ENCODE assay signal across 8 cellular contexts in the genomic region with DNA sequence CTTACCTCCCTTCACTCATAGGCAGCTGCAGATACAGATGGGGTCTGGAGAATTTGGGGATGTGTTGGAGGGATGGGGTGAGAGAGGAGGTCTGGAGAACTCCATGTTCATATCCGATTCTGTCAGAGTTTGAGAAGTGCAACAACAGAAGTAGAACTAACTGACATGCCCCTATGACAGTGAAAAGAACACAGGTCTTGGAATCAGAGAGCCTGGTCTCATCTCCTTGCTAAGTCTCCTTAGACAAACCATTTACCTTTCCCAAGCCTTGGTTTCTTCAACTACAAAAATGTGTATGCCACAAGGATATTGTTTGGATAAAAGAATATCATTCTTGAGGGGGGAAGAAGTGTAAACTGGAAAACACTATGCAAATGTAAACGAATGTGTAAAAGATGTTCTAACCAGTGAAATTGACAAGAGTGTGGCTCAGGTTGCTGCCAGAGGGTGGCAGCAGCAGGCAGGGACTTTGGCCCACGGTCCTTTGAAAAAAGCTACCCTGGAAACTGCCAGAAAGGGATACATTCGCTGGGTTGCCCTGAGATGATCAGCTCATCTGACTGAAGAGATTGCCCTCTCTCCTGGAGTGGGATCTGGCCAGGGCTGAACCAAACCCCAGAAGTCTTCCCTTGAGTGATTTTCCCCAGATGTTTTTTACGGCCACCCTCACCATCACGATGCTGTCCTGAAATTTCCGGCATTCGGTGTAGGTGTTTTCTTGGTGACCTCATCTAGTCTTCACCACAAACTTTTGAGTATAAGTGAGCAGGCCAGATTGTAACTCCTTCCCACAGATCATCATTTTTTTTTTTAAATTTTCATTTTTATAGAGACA. TPM values are rescaled to one million over a fixed set of nuclear protein-coding genes. Genes with fewer than 3 reads are reported as not detected.
A peak's percentile ranks its signal among the peaks of the same experiment; 100 is the strongest.
DNase-seq lines count a peak whose midpoint lies in the region; ATAC-seq and TF ChIP-seq lines count a peak whose summit lies in the region.

No MANE protein-coding gene starts in this region.

- BruUV-seq in Caco-2 (replicated peaks; lab: Mats Ljungman, UMichigan): no TSS peak

- intact Hi-C loops in Caco-2 (cut with micrococcal nuclease; ENCODE audit: unreplicated experiment) (loop anchor here (1.0 to 5.0 kb wide), 3 partner anchors 80 to 165 kb away; a partner anchor contains a TSS), Right ventricle myocardium superior (cut with DNase I) (loop anchor here (5.0 kb wide), 1 partner anchor 315 kb away; no protein-coding TSS in a partner anchor)

- no peaks in the 10 kb centered on the region for H3K4me1 ChIP-seq in Caco-2

- H3K36me3 ChIP-seq in Caco-2 (ENCODE audit: control insufficient read depth, insufficient read depth, low read length): no peaks in the 10 kb centered on the region

- no peaks in the 10 kb centered on the region for H3K27me3 ChIP-seq in Caco-2 (replicated peaks; ENCODE audit: control insufficient read depth, insufficient read depth, low read length)

- no peak overlapping the region for H3K4me3 Mint-ChIP-seq in Caco-2 (ENCODE audit: unreplicated experiment)
- peak overlapping the region; percentile 78 for H3K4me3 Mint-ChIP-seq in activated naive CD4-positive, alpha-beta T cell treated with anti-CD3 and anti-CD28 coated beads, Interleukin-2, amount 50 U/mL, for 24 hours

- no peaks in the 10 kb centered on the region for H3K36me3 Mint-ChIP-seq in Caco-2 (ENCODE audit: insufficient read depth, unreplicated experiment)
- H3K36me3 Mint-ChIP-seq in activated naive CD4-positive, alpha-beta T cell treated with anti-CD3 and anti-CD28 coated beads, Interleukin-2, amount 50 U/mL, for 24 hours: peaks cover 9% of the 10 kb centered on the region

- peaks cover 18% of the 10 kb centered on the region for H3K9me3 Mint-ChIP-seq in Caco-2 (ENCODE audit: unreplicated experiment)
- peaks cover 8% of the 10 kb centered on the region for H3K9me3 Mint-ChIP-seq in activated naive CD4-positive, alpha-beta T cell treated with anti-CD3 and anti-CD28 coated beads, Interleukin-2, amount 50 U/mL, for 24 hours

- DNase-seq in Caco-2 (peak in 1 of 2 experiments; percentile 50), Right ventricle myocardium superior (peak; percentile 62), retina (peak; percentile 74), cerebellar nuclear complex (lab: John Stamatoyannopoulos, UW) (no peak)

- POLR2A ChIA-PET in Caco-2 (lab: Charles Lee): no interaction called here

- TF ChIP-seq CTCF in Caco-2 (IDR thresholded peaks at IDR 0.05; ENCODE audit: insufficient read depth in 1 of 2, low read depth in 1 of 2, low read length in 1 of 2, severe bottlenecking in 1 of 2, unreplicated experiment in 1 of 2): peak; percentile 57 to 71
- TF ChIP-seq CTCF in LNCAP (IDR thresholded peaks at IDR 0.05): peak; percentile 90

- H3K27ac Mint-ChIP-seq in Caco-2 (ENCODE audit: unreplicated experiment): no peak overlapping the region
- peak overlapping the region; percentile 100 for H3K27ac Mint-ChIP-seq in activated naive CD4-positive, alpha-beta T cell treated with anti-CD3 and anti-CD28 coated beads, Interleukin-2, amount 50 U/mL, for 24 hours

- H3K27me3 Mint-ChIP-seq in Caco-2 (ENCODE audit: insufficient read depth, unreplicated experiment): no peaks in the 10 kb centered on the region
- H3K27me3 Mint-ChIP-seq in activated naive CD4-positive, alpha-beta T cell treated with anti-CD3 and anti-CD28 coated beads, Interleukin-2, amount 50 U/mL, for 24 hours: no peaks in the 10 kb centered on the region

- no peaks in the 10 kb centered on the region for H3K4me1 Mint-ChIP-seq in Caco-2 (ENCODE audit: low read depth, unreplicated experiment)
- peaks cover 58% of the 10 kb centered on the region for H3K4me1 Mint-ChIP-seq in activated naive CD4-positive, alpha-beta T cell treated with anti-CD3 and anti-CD28 coated beads, Interleukin-2, amount 50 U/mL, for 24 hours

- H3K4me3 ChIP-seq in Caco-2 (ENCODE audit: low read depth, low read length): no peak overlapping the region

- H3K9me3 ChIP-seq in Caco-2: no peaks in the 10 kb centered on the region

- ATAC-seq in GM21447 (IDR thresholded peaks at IDR 0.05; ENCODE audit: unreplicated experiment): peak; percentile 32
- peak; percentile 86 for ATAC-seq in SK-N-SH treated with all-trans-retinoic acid at 6 μM for 48 hours
- peak; percentile 82 for ATAC-seq in Right ventricle myocardium superior (ENCODE audit: poor library complexity)

- CTCF ChIA-PET in Caco-2 (lab: Charles Lee): interaction anchor here (0.5 to 1.6 kb wide), 12 partner anchors 62 to 1012 kb away, joined by 3 to 12 read pairs (median 4); a partner anchor contains a TSS

TF ChIP-seq in SK-N-SH treated with all-trans-retinoic acid at 6 μM for 48 hours, 23 proteins besides CTCF, POLR2A, EP300 and RAD21:
- TF ChIP-seq ESRRG (CRISPR knock-in tag; IDR thresholded peaks at IDR 0.05) (no peak), ARNTL (CRISPR knock-in tag; IDR thresholded peaks at IDR 0.05; ENCODE audit: borderline replicate concordance, low read depth) (no peak), OSR1 (CRISPR knock-in tag; IDR thresholded peaks at IDR 0.05) (no peak), ZNF565 (CRISPR knock-in tag; conservative IDR thresholded peaks at IDR 0.05; ENCODE audit: low read depth) (no peak), BACH2 (CRISPR knock-in tag; IDR thresholded peaks at IDR 0.05; ENCODE audit: borderline replicate concordance) (no peak), ISL1 (CRISPR knock-in tag; IDR thresholded peaks at IDR 0.05) (no peak)
- TF ChIP-seq, protein P1, sequence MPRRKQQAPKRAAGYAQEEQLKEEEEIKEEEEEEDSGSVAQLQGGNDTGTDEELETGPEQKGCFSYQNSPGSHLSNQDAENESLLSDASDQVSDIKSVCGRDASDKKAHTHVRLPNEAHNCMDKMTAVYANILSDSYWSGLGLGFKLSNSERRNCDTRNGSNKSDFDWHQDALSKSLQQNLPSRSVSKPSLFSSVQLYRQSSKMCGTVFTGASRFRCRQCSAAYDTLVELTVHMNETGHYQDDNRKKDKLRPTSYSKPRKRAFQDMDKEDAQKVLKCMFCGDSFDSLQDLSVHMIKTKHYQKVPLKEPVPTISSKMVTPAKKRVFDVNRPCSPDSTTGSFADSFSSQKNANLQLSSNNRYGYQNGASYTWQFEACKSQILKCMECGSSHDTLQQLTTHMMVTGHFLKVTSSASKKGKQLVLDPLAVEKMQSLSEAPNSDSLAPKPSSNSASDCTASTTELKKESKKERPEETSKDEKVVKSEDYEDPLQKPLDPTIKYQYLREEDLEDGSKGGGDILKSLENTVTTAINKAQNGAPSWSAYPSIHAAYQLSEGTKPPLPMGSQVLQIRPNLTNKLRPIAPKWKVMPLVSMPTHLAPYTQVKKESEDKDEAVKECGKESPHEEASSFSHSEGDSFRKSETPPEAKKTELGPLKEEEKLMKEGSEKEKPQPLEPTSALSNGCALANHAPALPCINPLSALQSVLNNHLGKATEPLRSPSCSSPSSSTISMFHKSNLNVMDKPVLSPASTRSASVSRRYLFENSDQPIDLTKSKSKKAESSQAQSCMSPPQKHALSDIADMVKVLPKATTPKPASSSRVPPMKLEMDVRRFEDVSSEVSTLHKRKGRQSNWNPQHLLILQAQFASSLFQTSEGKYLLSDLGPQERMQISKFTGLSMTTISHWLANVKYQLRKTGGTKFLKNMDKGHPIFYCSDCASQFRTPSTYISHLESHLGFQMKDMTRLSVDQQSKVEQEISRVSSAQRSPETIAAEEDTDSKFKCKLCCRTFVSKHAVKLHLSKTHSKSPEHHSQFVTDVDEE (CRISPR knock-in tag; IDR thresholded peaks at IDR 0.05): no peak

RNA-seq across cellular contexts. Expression of a gene that starts 17.0 kb away (rescaled TPM):
- total RNA-seq in Caco-2 (2022) (not detected in 2 replicates), Right ventricle myocardium superior (0.51 TPM)

Comparison
In these comparisons a context has a peak if more than half of its experiments do, and no peak if none do; other contexts are left out.
1. DNase-seq: peak in Right ventricle myocardium superior (single experiment) and retina (single experiment); none in cerebellar nuclear complex (0 of 2).
2. ATAC-seq: peak in every context shown above with its lines; median percentile 86 in SK-N-SH treated with all-trans-retinoic acid at 6 μM for 48 hours; 82 in Right ventricle myocardium superior; 32 in GM21447.